ENCODE assay signal across 19 cellular contexts in the genomic region with DNA sequence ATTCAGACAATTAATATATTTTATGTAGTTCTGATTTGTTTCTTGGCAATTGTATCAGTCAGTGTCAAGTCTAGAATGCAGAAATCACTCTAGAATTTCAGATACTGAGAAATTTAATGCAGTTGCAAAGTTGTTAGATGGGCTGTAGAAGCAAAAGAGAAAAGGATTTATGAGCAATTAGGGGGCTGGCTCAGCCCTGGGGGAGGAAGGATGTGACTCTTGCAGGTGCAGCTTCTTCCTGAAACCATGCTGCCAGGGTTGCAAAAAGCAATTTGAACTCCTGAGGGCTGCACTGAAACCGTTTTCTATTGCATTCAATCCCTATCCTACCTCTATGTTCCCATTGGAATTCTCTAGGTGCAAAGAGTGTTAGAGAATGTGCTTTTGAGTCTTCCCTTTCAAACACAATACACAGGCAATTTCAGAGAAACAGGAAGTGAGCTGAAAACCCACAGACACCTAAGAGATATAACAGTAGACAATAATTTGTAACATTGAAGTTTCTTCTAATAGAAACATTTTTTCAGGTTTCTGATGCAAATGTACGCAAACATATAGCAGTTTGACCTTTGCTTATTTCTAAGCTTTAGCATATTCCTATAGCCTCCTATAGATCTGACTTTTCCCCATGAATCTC.
"Had no signal": no experiment of that assay in that cellular context is flagged by ENCODE, and none has a peak within 500 bp of the region (broad histone marks: within the 10 kb centered on the region; RNA-seq: fewer than 3 reads in every experiment).

No MANE protein-coding gene starts in this region.

- H3K27ac Mint-ChIP-seq: activated CD8-positive, alpha-beta memory T cell treated with anti-CD3 and anti-CD28 coated beads, Interleukin-2, amount 10 ng/mL, durations not matched to agents 7 days and 5 days; activated naive CD8-positive, alpha-beta T cell treated with anti-CD3 and anti-CD28 coated beads for 36 hours; mesothelial cell of epicardium; naive B cell; stimulated activated naive CD8-positive, alpha-beta T cell treated with anti-CD3 and anti-CD28 coated beads, Interleukin-15, Interleukin-2, amounts not matched to agents 100 ng/mL and 50 ng/mL, for 24 hours had no signal

- H3K27ac ChIP-seq: gastroesophageal sphincter, hepatocyte, lower lobe of right lung, neutrophil, upper lobe of right lung had no signal

- H3K36me3 Mint-ChIP-seq: activated CD8-positive, alpha-beta memory T cell treated with anti-CD3 and anti-CD28 coated beads, Interleukin-2, amount 10 ng/mL, durations not matched to agents 7 days and 5 days; activated naive CD8-positive, alpha-beta T cell treated with anti-CD3 and anti-CD28 coated beads for 36 hours; mesothelial cell of epicardium; naive B cell had no signal

- H3K79me2 ChIP-seq: hepatocyte had no signal

- ATAC-seq: activated CD4-positive, CD25-positive, alpha-beta regulatory T cell treated with anti-CD3 and anti-CD28 coated beads, Interleukin-2, amount 50 U/mL, for 24 hours; activated CD8-positive, alpha-beta memory T cell treated with anti-CD3 and anti-CD28 coated beads, Interleukin-2, amount 10 ng/mL, durations not matched to agents 7 days and 5 days; gastroesophageal sphincter; lower lobe of right lung; upper lobe of right lung had no signal

- H3K9me3 ChIP-seq: gastroesophageal sphincter, lower lobe of right lung, upper lobe of right lung had no signal

- H3K27me3 Mint-ChIP-seq: activated CD8-positive, alpha-beta memory T cell treated with anti-CD3 and anti-CD28 coated beads, Interleukin-2, amount 10 ng/mL, durations not matched to agents 7 days and 5 days; activated naive CD8-positive, alpha-beta T cell treated with anti-CD3 and anti-CD28 coated beads for 36 hours; naive B cell; stimulated activated naive CD8-positive, alpha-beta T cell treated with anti-CD3 and anti-CD28 coated beads, Interleukin-15, Interleukin-2, amounts not matched to agents 100 ng/mL and 50 ng/mL, for 24 hours had no signal

- H3K36me3 ChIP-seq: gastroesophageal sphincter, lower lobe of right lung, neutrophil, upper lobe of right lung had no signal

- H3K4me3 ChIP-seq: gastroesophageal sphincter, hepatocyte, lower lobe of right lung, upper lobe of right lung had no signal

- H3K4me2 ChIP-seq: hepatocyte had no signal

- DNase-seq: activated CD4-positive, alpha-beta T cell treated with anti-CD3 and anti-CD28 coated beads, Interleukin-2, amount 50 U/mL, for 4 hours; activated CD8-positive, alpha-beta memory T cell treated with anti-CD3 and anti-CD28 coated beads, Interleukin-2, amount 10 ng/mL, durations not matched to agents 7 days and 5 days; activated gamma-delta T cell treated with Interleukin-2 at 50 U/mL for 16 hours; activated naive CD8-positive, alpha-beta T cell treated with anti-CD3 and anti-CD28 coated beads for 36 hours; activated T-cell treated with anti-CD3 and anti-CD28 coated beads, Interleukin-2, amount 50 U/mL, for 48 hours; cerebellar nuclear complex; dermis blood vessel endothelial cell; lower lobe of right lung; naive B cell; retina; stimulated activated CD4-positive, alpha-beta T cell treated with anti-CD3 and anti-CD28 coated beads, Interleukin-4, amount 100 ng/mL, for 1 hour; stimulated activated CD8-positive, alpha-beta memory T cell treated with anti-CD3 and anti-CD28 coated beads, Interleukin-4, amount 100 ng/mL, for 48 hours; upper lobe of right lung had no signal

- H3K4me3 Mint-ChIP-seq: activated CD8-positive, alpha-beta memory T cell treated with anti-CD3 and anti-CD28 coated beads, Interleukin-2, amount 10 ng/mL, durations not matched to agents 7 days and 5 days; activated naive CD8-positive, alpha-beta T cell treated with anti-CD3 and anti-CD28 coated beads for 36 hours; mesothelial cell of epicardium; naive B cell; stimulated activated naive CD8-positive, alpha-beta T cell treated with anti-CD3 and anti-CD28 coated beads, Interleukin-15, Interleukin-2, amounts not matched to agents 100 ng/mL and 50 ng/mL, for 24 hours had no signal

- H3K27me3 ChIP-seq: gastroesophageal sphincter, hepatocyte, neutrophil, upper lobe of right lung had no signal

- H3K4me1 ChIP-seq: gastroesophageal sphincter, lower lobe of right lung, upper lobe of right lung had no signal

- H2AFZ ChIP-seq: hepatocyte had no signal

- H3K4me1 Mint-ChIP-seq: activated CD8-positive, alpha-beta memory T cell treated with anti-CD3 and anti-CD28 coated beads, Interleukin-2, amount 10 ng/mL, durations not matched to agents 7 days and 5 days; activated naive CD8-positive, alpha-beta T cell treated with anti-CD3 and anti-CD28 coated beads for 36 hours; naive B cell had no signal
